In genomic region chr4:16168144-16168543, GRCh38 we compare ENCODE assay signal across 25 cellular contexts.
"Had no signal": no experiment of that assay in that cellular context is flagged by ENCODE, and none has a peak within 500 bp of the region (broad histone marks: within the 10 kb centered on the region; RNA-seq: fewer than 3 reads in every experiment).

No MANE protein-coding gene starts in this region.

- H3K9me3 Mint-ChIP-seq: activated CD4-positive, alpha-beta memory T cell treated with anti-CD3 and anti-CD28 coated beads, Interleukin-2, amount 10 ng/mL, durations not matched to agents 7 days and 5 days; activated naive CD4-positive, alpha-beta T cell treated with anti-CD3 and anti-CD28 coated beads, Interleukin-2, amount 10 ng/mL, durations not matched to agents 7 days and 5 days; activated naive CD8-positive, alpha-beta T cell treated with anti-CD3 and anti-CD28 coated beads, Interleukin-2, amount 50 U/mL, for 24 hours; activated T-cell treated with anti-CD3 and anti-CD28 coated beads, Interleukin-2, amount 50 U/mL, for 24 hours; activated T-helper 2 cell treated with anti-CD3 and anti-CD28 coated beads, Interferon-gamma antibody, Interleukin-2, Interleukin-4, amounts not matched to agents 10 μg/mL and 5 μg/mL and 100 μg/mL, durations not matched to agents 14 hours and 24 hours and 36 hours; brain; T-helper 1 cell treated with Interleukin-12 subunit alpha and Interleukin-12 subunit beta and Interleukin-4 antibody, amounts not matched to agents 30 μg/mL and 1 μg/mL, for 36 hours had no signal

- H3K27me3 Mint-ChIP-seq: activated CD4-positive, alpha-beta memory T cell treated with anti-CD3 and anti-CD28 coated beads, Interleukin-2, amount 10 ng/mL, durations not matched to agents 7 days and 5 days; activated naive CD4-positive, alpha-beta T cell treated with anti-CD3 and anti-CD28 coated beads, Interleukin-2, amount 10 ng/mL, durations not matched to agents 7 days and 5 days; activated naive CD8-positive, alpha-beta T cell; activated naive CD8-positive, alpha-beta T cell treated with anti-CD3 and anti-CD28 coated beads, Interleukin-2, amount 50 U/mL, for 24 hours; activated T-cell treated with anti-CD3 and anti-CD28 coated beads, Interleukin-2, amount 50 U/mL, for 24 hours; brain had no signal

- H3K27ac Mint-ChIP-seq: activated CD4-positive, alpha-beta memory T cell treated with anti-CD3 and anti-CD28 coated beads, Interleukin-2, amount 10 ng/mL, durations not matched to agents 7 days and 5 days; activated naive CD4-positive, alpha-beta T cell treated with anti-CD3 and anti-CD28 coated beads, Interleukin-2, amount 10 ng/mL, durations not matched to agents 7 days and 5 days; activated naive CD8-positive, alpha-beta T cell treated with anti-CD3 and anti-CD28 coated beads, Interleukin-2, amount 50 U/mL, for 24 hours; activated T-helper 2 cell treated with anti-CD3 and anti-CD28 coated beads, Interferon-gamma antibody, Interleukin-2, Interleukin-4, amounts not matched to agents 10 μg/mL and 5 μg/mL and 100 μg/mL, durations not matched to agents 14 hours and 24 hours and 36 hours; T-helper 1 cell treated with Interleukin-12 subunit alpha and Interleukin-12 subunit beta and Interleukin-4 antibody, amounts not matched to agents 30 μg/mL and 1 μg/mL, for 36 hours had no signal

- H3K4me3 Mint-ChIP-seq: activated CD4-positive, alpha-beta memory T cell treated with anti-CD3 and anti-CD28 coated beads, Interleukin-2, amount 10 ng/mL, durations not matched to agents 7 days and 5 days; activated naive CD4-positive, alpha-beta T cell treated with anti-CD3 and anti-CD28 coated beads, Interleukin-2, amount 10 ng/mL, durations not matched to agents 7 days and 5 days; activated naive CD8-positive, alpha-beta T cell; activated naive CD8-positive, alpha-beta T cell treated with anti-CD3 and anti-CD28 coated beads, Interleukin-2, amount 50 U/mL, for 24 hours; activated T-cell treated with anti-CD3 and anti-CD28 coated beads, Interleukin-2, amount 50 U/mL, for 24 hours; brain; T-helper 1 cell treated with Interleukin-12 subunit alpha and Interleukin-12 subunit beta and Interleukin-4 antibody, amounts not matched to agents 30 μg/mL and 1 μg/mL, for 36 hours had no signal

- DNase-seq: activated CD4-positive, alpha-beta memory T cell treated with anti-CD3 and anti-CD28 coated beads, Interleukin-2, amount 10 ng/mL, durations not matched to agents 7 days and 5 days; activated CD4-positive, alpha-beta T cell treated with anti-CD3 and anti-CD28 coated beads for 1 hour; activated CD4-positive, alpha-beta T cell treated with anti-CD3 and anti-CD28 coated beads, Interleukin-2, amount 50 U/mL, for 1 hour; activated CD4-positive, CD25-positive, alpha-beta regulatory T cell; activated naive CD4-positive, alpha-beta T cell treated with anti-CD3 and anti-CD28 coated beads, Interleukin-2, amount 10 ng/mL, durations not matched to agents 7 days and 5 days; activated naive CD8-positive, alpha-beta T cell treated with anti-CD3 and anti-CD28 coated beads, Interleukin-2, amount 50 U/mL, for 24 hours; activated T-cell treated with anti-CD3 and anti-CD28 coated beads, Interleukin-2, amount 50 U/mL, for 24 hours; anterior cingulate cortex; caudate nucleus; Karpas-422; KBM-7; NCI-H1105; NCI-H1417 treated with DMSO at 0.1 percent for 48 hours; NCI-H1930; NCI-H2081 treated with DMSO at 0.1 percent for 48 hours; NCI-H345; NCI-H524 treated with DMSO at 0.1 percent for 48 hours; SHP77; SJCRH30; T-helper 9 cell had no signal

- H3K4me1 Mint-ChIP-seq: activated CD4-positive, alpha-beta memory T cell treated with anti-CD3 and anti-CD28 coated beads, Interleukin-2, amount 10 ng/mL, durations not matched to agents 7 days and 5 days; activated naive CD4-positive, alpha-beta T cell treated with anti-CD3 and anti-CD28 coated beads, Interleukin-2, amount 10 ng/mL, durations not matched to agents 7 days and 5 days; activated naive CD8-positive, alpha-beta T cell treated with anti-CD3 and anti-CD28 coated beads, Interleukin-2, amount 50 U/mL, for 24 hours had no signal

- ATAC-seq: activated naive CD8-positive, alpha-beta T cell treated with anti-CD3 and anti-CD28 coated beads, Interleukin-2, amount 50 U/mL, for 24 hours; Panc1 had no signal
